11 cellular contexts compared by ENCODE assay signal in genomic region chr3:46705751-46706572, GRCh38. TPM values are rescaled to one million over a fixed set of nuclear protein-coding genes. Genes with fewer than 3 reads are reported as not detected.
A peak's percentile ranks its signal among the peaks of the same experiment; 100 is the strongest.
DNase-seq lines count a peak whose midpoint lies in the region; ATAC-seq and TF ChIP-seq lines count a peak whose summit lies in the region.
"Had no signal": no experiment of that assay in that cellular context is flagged by ENCODE, and none has a peak within 500 bp of the region (broad histone marks: within the 10 kb centered on the region; RNA-seq: fewer than 3 reads in every experiment).

No MANE protein-coding gene starts in this region.

- peaks cover 12% of the 10 kb centered on the region for H3K27me3 Mint-ChIP-seq in activated naive CD8-positive, alpha-beta T cell treated with anti-CD3 and anti-CD28 coated beads, Interleukin-2, amount 10 ng/mL, durations not matched to agents 7 days and 5 days
- H3K27me3 Mint-ChIP-seq in activated naive CD8-positive, alpha-beta T cell treated with anti-CD3 and anti-CD28 coated beads, Interleukin-2, amount 50 U/mL, for 24 hours: peaks cover 11% of the 10 kb centered on the region
- H3K27me3 Mint-ChIP-seq in stimulated activated naive B cell treated with anti-CD40 and anti-IgM and Interleukin-4, amounts not matched to agents 10 μg/mL and 1 μg/mL and 100 μg/mL, for 72 hours: peaks cover 16 to 38% of the 10 kb centered on the region in 2 donors

- in situ Hi-C loops in GM13977 (cut with MboI; ENCODE audit: low pct_unique_long_range_greater_than_20kb, low sequenced_read_pairs, unreplicated experiment): no loop called here

- H3K4me3 ChIP-seq in foreskin fibroblast (ENCODE audit: low read depth in 1 of 2, low read length in 2 of 2): no peak overlapping the region
- H3K4me3 ChIP-seq: MG63 had no signal

- POLR2A ChIA-PET in activated naive CD8-positive, alpha-beta T cell treated with anti-CD3 and anti-CD28 coated beads, Interleukin-2, amount 10 ng/mL, durations not matched to agents 7 days and 5 days (lab: Charles Lee): no interaction called here

- H3K9me3 Mint-ChIP-seq in activated naive CD8-positive, alpha-beta T cell treated with anti-CD3 and anti-CD28 coated beads, Interleukin-2, amount 10 ng/mL, durations not matched to agents 7 days and 5 days: no peaks in the 10 kb centered on the region
- no peaks in the 10 kb centered on the region for H3K9me3 Mint-ChIP-seq in activated naive CD8-positive, alpha-beta T cell treated with anti-CD3 and anti-CD28 coated beads, Interleukin-2, amount 50 U/mL, for 24 hours
- H3K9me3 Mint-ChIP-seq in stimulated activated naive B cell treated with anti-CD40 and anti-IgM and Interleukin-4, amounts not matched to agents 10 μg/mL and 1 μg/mL and 100 μg/mL, for 72 hours: no peaks in the 10 kb centered on the region
- H3K9me3 Mint-ChIP-seq: stimulated activated naive CD8-positive, alpha-beta T cell treated with anti-CD3 and anti-CD28 coated beads, Interleukin-15, amount 100 ng/mL, for 72 hours had no signal

- TF ChIP-seq CTCF in foreskin fibroblast (IDR thresholded peaks at IDR 0.05; ENCODE audit: low read depth, low read length) (peak; percentile 34), GM13977 (IDR thresholded peaks at IDR 0.05; ENCODE audit: extremely low read depth, insufficient read depth, missing control alignments) (no peak)

- H3K36me3 Mint-ChIP-seq in activated naive CD8-positive, alpha-beta T cell treated with anti-CD3 and anti-CD28 coated beads, Interleukin-2, amount 10 ng/mL, durations not matched to agents 7 days and 5 days: no peaks in the 10 kb centered on the region
- no peaks in the 10 kb centered on the region for H3K36me3 Mint-ChIP-seq in activated naive CD8-positive, alpha-beta T cell treated with anti-CD3 and anti-CD28 coated beads, Interleukin-2, amount 50 U/mL, for 24 hours (ENCODE audit: low read depth)
- no peaks in the 10 kb centered on the region for H3K36me3 Mint-ChIP-seq in stimulated activated naive B cell treated with anti-CD40 and anti-IgM and Interleukin-4, amounts not matched to agents 10 μg/mL and 1 μg/mL and 100 μg/mL, for 72 hours

- no peak for ATAC-seq in activated naive CD8-positive, alpha-beta T cell treated with anti-CD3 and anti-CD28 coated beads, Interleukin-2, amount 10 ng/mL, durations not matched to agents 7 days and 5 days (ENCODE audit: low read depth)
- no peak for ATAC-seq in activated naive CD8-positive, alpha-beta T cell treated with anti-CD3 and anti-CD28 coated beads, Interleukin-2, amount 50 U/mL, for 24 hours
- no peak for ATAC-seq in stimulated activated naive B cell treated with anti-CD40 and anti-IgM and Interleukin-4, amounts not matched to agents 10 μg/mL and 1 μg/mL and 100 μg/mL, for 72 hours (replicated peaks)

- H3K4me1 Mint-ChIP-seq in activated naive CD8-positive, alpha-beta T cell treated with anti-CD3 and anti-CD28 coated beads, Interleukin-2, amount 10 ng/mL, durations not matched to agents 7 days and 5 days: peaks cover 1% of the 10 kb centered on the region
- peaks cover 2% of the 10 kb centered on the region for H3K4me1 Mint-ChIP-seq in activated naive CD8-positive, alpha-beta T cell treated with anti-CD3 and anti-CD28 coated beads, Interleukin-2, amount 50 U/mL, for 24 hours
- peaks cover 0 to 1% of the 10 kb centered on the region in 2 donors for H3K4me1 Mint-ChIP-seq in stimulated activated naive B cell treated with anti-CD40 and anti-IgM and Interleukin-4, amounts not matched to agents 10 μg/mL and 1 μg/mL and 100 μg/mL, for 72 hours

- DNase-seq in activated naive CD8-positive, alpha-beta T cell treated with anti-CD3 and anti-CD28 coated beads, Interleukin-2, amount 10 ng/mL, durations not matched to agents 7 days and 5 days: peak; percentile 26
- DNase-seq in activated naive CD8-positive, alpha-beta T cell treated with anti-CD3 and anti-CD28 coated beads, Interleukin-2, amount 50 U/mL, for 24 hours: no peak
- DNase-seq in NCI-H2227 treated with DMSO at 0.1 percent for 48 hours (lab: John Stamatoyannopoulos, UW): peak; percentile 25
- DNase-seq in foreskin fibroblast: peak; percentile 64 to 81
- no peak for DNase-seq in stimulated activated naive B cell treated with anti-CD40 and anti-IgM and Interleukin-4, amounts not matched to agents 10 μg/mL and 1 μg/mL and 100 μg/mL, for 72 hours
- DNase-seq in GM13977 (ENCODE audit: low spot score): no peak
- no peak for DNase-seq in UCSD-AML1 (lab: John Stamatoyannopoulos, UW; ENCODE audit: unreplicated experiment)
- DNase-seq in SIG-M5 (lab: John Stamatoyannopoulos, UW): no peak
- DNase-seq: cortex of kidney had no signal

- no peak overlapping the region for H3K4me3 Mint-ChIP-seq in activated naive CD8-positive, alpha-beta T cell treated with anti-CD3 and anti-CD28 coated beads, Interleukin-2, amount 10 ng/mL, durations not matched to agents 7 days and 5 days
- no peak overlapping the region for H3K4me3 Mint-ChIP-seq in activated naive CD8-positive, alpha-beta T cell treated with anti-CD3 and anti-CD28 coated beads, Interleukin-2, amount 50 U/mL, for 24 hours
- H3K4me3 Mint-ChIP-seq in stimulated activated naive B cell treated with anti-CD40 and anti-IgM and Interleukin-4, amounts not matched to agents 10 μg/mL and 1 μg/mL and 100 μg/mL, for 72 hours: no peak overlapping the region
- H3K4me3 Mint-ChIP-seq: stimulated activated naive CD8-positive, alpha-beta T cell treated with anti-CD3 and anti-CD28 coated beads, Interleukin-15, amount 100 ng/mL, for 72 hours had no signal

- H3K27ac Mint-ChIP-seq in activated naive CD8-positive, alpha-beta T cell treated with anti-CD3 and anti-CD28 coated beads, Interleukin-2, amount 10 ng/mL, durations not matched to agents 7 days and 5 days: no peak overlapping the region
- no peak overlapping the region for H3K27ac Mint-ChIP-seq in activated naive CD8-positive, alpha-beta T cell treated with anti-CD3 and anti-CD28 coated beads, Interleukin-2, amount 50 U/mL, for 24 hours
- H3K27ac Mint-ChIP-seq in stimulated activated naive B cell treated with anti-CD40 and anti-IgM and Interleukin-4, amounts not matched to agents 10 μg/mL and 1 μg/mL and 100 μg/mL, for 72 hours: peak overlapping the region; percentile 56
- H3K27ac Mint-ChIP-seq: stimulated activated naive CD8-positive, alpha-beta T cell treated with anti-CD3 and anti-CD28 coated beads, Interleukin-15, amount 100 ng/mL, for 72 hours had no signal

RNA-seq across cellular contexts. Expression of gene TMIE, which starts 4.8 kb away (rescaled TPM):
- under 1 TPM; 0.36 to 0.77 TPM for total RNA-seq in activated naive CD8-positive, alpha-beta T cell treated with anti-CD3 and anti-CD28 coated beads, Interleukin-2, amount 10 ng/mL, durations not matched to agents 7 days and 5 days

RNA-seq across cellular contexts. Expression of gene PRSS50, which starts 11.7 kb away (rescaled TPM):
- not detected for total RNA-seq in activated naive CD8-positive, alpha-beta T cell treated with anti-CD3 and anti-CD28 coated beads, Interleukin-2, amount 10 ng/mL, durations not matched to agents 7 days and 5 days

RNA-seq across cellular contexts. Expression of gene ALS2CL, which starts 12.5 kb away (rescaled TPM):
- total RNA-seq in activated naive CD8-positive, alpha-beta T cell treated with anti-CD3 and anti-CD28 coated beads, Interleukin-2, amount 10 ng/mL, durations not matched to agents 7 days and 5 days: 1 to 10 TPM; 3.6 to 4.5 TPM

Comparison
In these comparisons a context has a peak if more than half of its experiments do, and no peak if none do; other contexts are left out.
1. DNase-seq: peak in activated naive CD8-positive, alpha-beta T cell treated with anti-CD3 and anti-CD28 coated beads, Interleukin-2, amount 10 ng/mL, durations not matched to agents 7 days and 5 days (single experiment), NCI-H2227 treated with DMSO at 0.1 percent for 48 hours (single experiment) and foreskin fibroblast (2 of 2); none in activated naive CD8-positive, alpha-beta T cell treated with anti-CD3 and anti-CD28 coated beads, Interleukin-2, amount 50 U/mL, for 24 hours (single experiment), stimulated activated naive B cell treated with anti-CD40 and anti-IgM and Interleukin-4, amounts not matched to agents 10 μg/mL and 1 μg/mL and 100 μg/mL, for 72 hours (single experiment), GM13977 (single experiment), UCSD-AML1 (single experiment) and SIG-M5 (single experiment).